In genomic region chr3:127041264-127041820, GRCh38 we compare ENCODE assay signal across 20 cellular contexts. TPM values are rescaled to one million over a fixed set of nuclear protein-coding genes. Genes with fewer than 3 reads are reported as not detected.
A peak's percentile ranks its signal among the peaks of the same experiment; 100 is the strongest.
DNase-seq lines count a peak whose midpoint lies in the region; ATAC-seq, FAIRE-seq and TF ChIP-seq lines count a peak whose summit lies in the region.
"Had no signal": no experiment of that assay in that cellular context is flagged by ENCODE, and none has a peak within 500 bp of the region (broad histone marks: within the 10 kb centered on the region; RNA-seq: fewer than 3 reads in every experiment).

No MANE protein-coding gene starts in this region.

- H3K4me3 ChIP-seq in right lobe of liver (no peak overlapping the region), HepG2 (replicated peaks in 1 of 3; ENCODE audit: insufficient read depth in 1 of 3, low read depth in 2 of 3, low read length in 3 of 3) (no peak overlapping the region), osteoblast (ENCODE audit: insufficient read depth, low read length) (no peak overlapping the region), A673 (ENCODE audit: low read depth, low read length, poor library complexity, severe bottlenecking) (no peak overlapping the region)
- H3K4me3 ChIP-seq: HAP-1 had no signal

- H3K36me3 ChIP-seq in right lobe of liver = no peaks in the 10 kb centered on the region
- H3K36me3 ChIP-seq in HepG2 (replicated peaks in 1 of 2; ENCODE audit: control insufficient read depth in 1 of 2, insufficient read depth in 2 of 2, low read length in 2 of 2) = no peaks in the 10 kb centered on the region
- no peaks in the 10 kb centered on the region for H3K36me3 ChIP-seq in osteoblast (ENCODE audit: insufficient read depth, low read length)
- H3K36me3 ChIP-seq in A673 (ENCODE audit: insufficient read depth, low read length, poor library complexity, severe bottlenecking) = no peaks in the 10 kb centered on the region
- H3K36me3 ChIP-seq: HAP-1 had no signal

- BruUV-seq in HepG2 (replicated peaks; lab: Mats Ljungman, UMichigan) = no TSS peak
- BruUV-seq in A673 (replicated peaks; lab: Mats Ljungman, UMichigan) = no TSS peak

- no peaks in the 10 kb centered on the region for H3K79me2 ChIP-seq in HepG2 (ENCODE audit: insufficient read depth, low read length)
- H3K79me2 ChIP-seq in osteoblast (ENCODE audit: insufficient read depth, low read length) = no peaks in the 10 kb centered on the region

- no peak overlapping the region for H3K4me2 ChIP-seq in HepG2 (ENCODE audit: low read depth, low read length)
- no peak overlapping the region for H3K4me2 ChIP-seq in osteoblast (ENCODE audit: insufficient read depth, low read length)

- FAIRE-seq in HepG2 (lab: Jason Lieb, UNC) = no peak

- H3K9me3 ChIP-seq in right lobe of liver (no peaks in the 10 kb centered on the region), HepG2 (ENCODE audit: low read length) (no peaks in the 10 kb centered on the region), osteoblast (ENCODE audit: low read depth, low read length) (no peaks in the 10 kb centered on the region), A673 (ENCODE audit: low read depth, low read length, poor library complexity, severe bottlenecking) (no peaks in the 10 kb centered on the region)
- H3K9me3 ChIP-seq: HAP-1 had no signal

- DNase-seq in activated CD8-positive, alpha-beta memory T cell treated with anti-CD3 and anti-CD28 coated beads, Interleukin-2, amount 50 U/mL, for 4 hours = peak; percentile 14
- DNase-seq in activated CD8-positive, alpha-beta memory T cell treated with anti-CD3 and anti-CD28 coated beads for 24 hours = no peak
- DNase-seq in right lobe of liver (peak in 2 of 3 donors; percentile 33 to 50), HepG2 (ENCODE audit: low spot score) (no peak), osteoblast (ENCODE audit: insufficient read length, low spot score, missing footprints) (peak; percentile 86), A673 (ENCODE audit: low spot score) (no peak), GF-D8 (lab: John Stamatoyannopoulos, UW) (no peak), HPDE6-E6E7 (ENCODE audit: extremely low spot score) (no peak)
- DNase-seq: CD4-positive, alpha-beta memory T cell; DMS153; GDM1; IMR-90; NCI-H1417 treated with DMSO at 0.1 percent for 48 hours; NCI-H1930; NCI-H345; NCI-H524 treated with DMSO at 0.1 percent for 48 hours; PC-3; RPMI8226 had no signal

- in situ Hi-C loops in HepG2 (cut with HindIII; ENCODE audit: extremely low pct_ligation_motif_present, low pct_unique_long_range_greater_than_20kb) = no loop called here

- H3K9ac ChIP-seq in HepG2 (ENCODE audit: insufficient read depth, low read depth, low read length) = no peak overlapping the region

- 28% methylated on average over 2 of the region's 13 CpGs for WGBS in right lobe of liver (ENCODE audit: insufficient coverage, low coverage, low lambda C conversion rate, missing lambda C conversion rate)
- WGBS in HepG2 (ENCODE audit: low lambda C conversion rate) = 31% methylated on average over 7 of the region's 13 CpGs

- H3K4me1 ChIP-seq in right lobe of liver (no peaks in the 10 kb centered on the region), HepG2 (ENCODE audit: insufficient read depth, low read length) (no peaks in the 10 kb centered on the region), osteoblast (ENCODE audit: insufficient read depth, low read length) (no peaks in the 10 kb centered on the region), A673 (ENCODE audit: insufficient read depth, low read length, poor library complexity, severe bottlenecking) (peaks cover 3% of the 10 kb centered on the region)
- H3K4me1 ChIP-seq: HAP-1 had no signal

- POLR2A ChIA-PET in HepG2 (lab: Yijun Ruan, JAX) = no interaction called here
- POLR2A ChIA-PET in A673 (lab: Charles Lee; ENCODE audit: low non-redundant PET) = no interaction called here

- H2AFZ ChIP-seq in HepG2 (ENCODE audit: low read length) = no peak overlapping the region
- no peak overlapping the region for H2AFZ ChIP-seq in osteoblast (ENCODE audit: low read length)

- no peak for TF ChIP-seq RAD21 in HepG2 (CRISPR knock-in tag; IDR thresholded peaks at IDR 0.05)

- CTCF ChIA-PET in HepG2 (lab: Yijun Ruan, JAX; ENCODE audit: low intra/inter-chr PET ratio, low total read pairs) = no interaction called here
- CTCF ChIA-PET in A673 (lab: Charles Lee) = no interaction called here

- no peak for TF ChIP-seq CTCF in right lobe of liver (IDR thresholded peaks at IDR 0.05)
- TF ChIP-seq CTCF in HepG2 (CRISPR knock-in tag; IDR thresholded peaks at IDR 0.05) = no peak
- TF ChIP-seq CTCF in osteoblast (IDR thresholded peaks at IDR 0.05; ENCODE audit: extremely low read depth, low read depth, low read length) = no peak
- no peak for TF ChIP-seq CTCF in A673 (conservative IDR thresholded peaks at IDR 0.05; ENCODE audit: low read depth, low read length)

- intact Hi-C loops in right lobe of liver (cut with DNase I) (no loop called here), HepG2 (cut with micrococcal nuclease; ENCODE audit: unreplicated experiment) (loop anchor here (5.0 kb wide), 1 partner anchor 416 kb away; no protein-coding TSS in a partner anchor), A673 (cut with micrococcal nuclease; ENCODE audit: unreplicated experiment) (no loop called here)

- H4K20me1 ChIP-seq in HepG2 (ENCODE audit: insufficient read depth, low read length) (no peaks in the 10 kb centered on the region), osteoblast (ENCODE audit: insufficient read depth, low read length) (peaks cover 3% of the 10 kb centered on the region)

- no peaks in the 10 kb centered on the region for H3K27me3 ChIP-seq in right lobe of liver
- H3K27me3 ChIP-seq in HepG2 (ENCODE audit: control insufficient read depth in 1 of 2, insufficient read depth in 2 of 2, low read length in 2 of 2) = peaks cover 12 to 29% of the 10 kb centered on the region in 2 experiments
- peaks cover 5% of the 10 kb centered on the region for H3K27me3 ChIP-seq in osteoblast (ENCODE audit: insufficient read depth, low read length)
- no peaks in the 10 kb centered on the region for H3K27me3 ChIP-seq in A673 (replicated peaks; ENCODE audit: insufficient read depth, low read depth, low read length, poor library complexity)

- ATAC-seq in right lobe of liver = no peak
- ATAC-seq in HepG2 = no peak; the same call in 2 of the 3 replicates
- ATAC-seq: PC-3 had no signal

- H3K27ac ChIP-seq in right lobe of liver (no peak overlapping the region), HepG2 (ENCODE audit: extremely low read length, insufficient read depth, low read length) (no peak overlapping the region), osteoblast (ENCODE audit: low read depth, low read length) (no peak overlapping the region), A673 (ENCODE audit: low read depth, low read length, poor library complexity, severe bottlenecking) (no peak overlapping the region)
- H3K27ac ChIP-seq: 22Rv1 had no signal

- no peak for TF ChIP-seq EP300 in HepG2 (IDR thresholded peaks at IDR 0.05; ENCODE audit: low read depth in 2 of 2, low read length in 2 of 2)
- no peak for TF ChIP-seq EP300 in HepG2 (CRISPR knock-in tag; IDR thresholded peaks at IDR 0.05; ENCODE audit: borderline replicate concordance)

- no peak for TF ChIP-seq POLR2A in right lobe of liver (IDR thresholded peaks at IDR 0.05)
- no peak for TF ChIP-seq POLR2A in HepG2 (IDR thresholded peaks at IDR 0.05; ENCODE audit: insufficient read depth in 1 of 2, low read depth in 2 of 2, low read length in 2 of 2)

TF ChIP-seq in HepG2, 621 proteins besides CTCF, POLR2A, EP300 and RAD21 (continues in another document):
- no peak for TF ChIP-seq ELF3 (CRISPR knock-in tag; IDR thresholded peaks at IDR 0.05)

RNA-seq across cellular contexts. Expression of gene PLXNA1, which starts 58.4 kb away (rescaled TPM):
- total RNA-seq in right lobe of liver (1 to 10 TPM; 2.0 to 8.7 (median 5.6) TPM), HepG2 (2016; rRNA removed; fragmentation: Illumina TruSeq; extraction: Trizol) (8.5 and 16.6 TPM in 2 replicates), osteoblast (91.3 and 107 TPM in 2 replicates), A673 (2021) (33.6 and 38.4 TPM in 2 replicates)
- 1.1 TPM in 2 replicates for total RNA-seq in HepG2 (2016; cell fraction: cytosol; rRNA removed; fragmentation: Illumina TruSeq; extraction: Trizol; ENCODE audit: low read depth)
- 7.0 and 17.7 TPM in 2 replicates for total RNA-seq in HepG2 (2016; cell fraction: insoluble cytoplasmic fraction; rRNA removed; fragmentation: Illumina TruSeq; extraction: Trizol)
- total RNA-seq in HepG2 (2016; cell fraction: membrane; rRNA removed; fragmentation: Illumina TruSeq; extraction: Trizol) = 4.5 and 5.2 TPM in 2 replicates
- total RNA-seq in HepG2 (2016; cell fraction: nucleus; rRNA removed; fragmentation: Illumina TruSeq; extraction: Trizol) = 21.4 and 25.4 TPM in 2 replicates
- polyA plus RNA-seq in HepG2 (2011; rRNA removed) = 18.2 and 29.9 TPM in 2 replicates
- polyA plus RNA-seq in HepG2 (2011; cell fraction: cytosol; rRNA removed) = 11.5 and 17.1 TPM in 2 replicates
- polyA plus RNA-seq in HepG2 (2011; cell fraction: nucleus; rRNA removed) = 87.4 and 104 TPM in 2 replicates
- 12.1 and 17.5 TPM in 2 replicates for polyA plus RNA-seq in HepG2 (2012)
- 0.60 and 0.61 TPM in 2 replicates for polyA plus RNA-seq in HepG2 (2016; cell fraction: cytosol; fragmentation: Illumina TruSeq; extraction: Trizol; ENCODE audit: low read depth)
- 4.2 and 7.1 TPM in 2 replicates for polyA plus RNA-seq in HepG2 (2016; cell fraction: insoluble cytoplasmic fraction; fragmentation: Illumina TruSeq; extraction: Trizol; ENCODE audit: low read depth)
- polyA plus RNA-seq in HepG2 (2016; cell fraction: membrane; fragmentation: Illumina TruSeq; extraction: Trizol; ENCODE audit: low read depth) = 1.3 and 3.0 TPM in 2 replicates
- 40.0 and 50.7 TPM in 2 replicates for polyA plus RNA-seq in HepG2 (2016; cell fraction: nucleus; fragmentation: Illumina TruSeq; extraction: Trizol; ENCODE audit: insufficient read depth, low read depth)
- 45.3 and 67.9 TPM in 2 replicates for polyA minus RNA-seq in HepG2 (2011; rRNA and poly(A)+ RNA removed; ENCODE audit: low replicate concordance)
- polyA minus RNA-seq in HepG2 (2011; cell fraction: cytosol; rRNA and poly(A)+ RNA removed) = 16.4 and 17.6 TPM in 2 replicates
- 24.8 and 26.2 TPM in 2 replicates for polyA minus RNA-seq in HepG2 (2011; cell fraction: nucleus; rRNA and poly(A)+ RNA removed)

Comparison
In these comparisons a context has a peak if more than half of its experiments do, and no peak if none do; other contexts are left out.
1. DNase-seq: peak in activated CD8-positive, alpha-beta memory T cell treated with anti-CD3 and anti-CD28 coated beads, Interleukin-2, amount 50 U/mL, for 4 hours (single experiment), right lobe of liver (2 of 3) and osteoblast (single experiment); none in activated CD8-positive, alpha-beta memory T cell treated with anti-CD3 and anti-CD28 coated beads for 24 hours (single experiment), HepG2 (single experiment), A673 (single experiment), GF-D8 (single experiment) and HPDE6-E6E7 (single experiment).